Comparison of ENCODE assay signal across 18 cellular contexts in genomic region chr22:48276933-48277867, GRCh38.
DNase-seq lines count a peak whose midpoint lies in the region; ATAC-seq and TF ChIP-seq lines count a peak whose summit lies in the region.
"Had no signal": no experiment of that assay in that cellular context is flagged by ENCODE, and none has a peak within 500 bp of the region (broad histone marks: within the 10 kb centered on the region; RNA-seq: fewer than 3 reads in every experiment).

No MANE protein-coding gene starts in this region.

- TF ChIP-seq CTCF in Peyer's patch (IDR thresholded peaks at IDR 0.05) (no peak), vagina (IDR thresholded peaks at IDR 0.05) (no peak), testis (IDR thresholded peaks at IDR 0.05) (no peak)

- no peak for ATAC-seq in HG03342 (IDR thresholded peaks at IDR 0.05; ENCODE audit: unreplicated experiment)
- ATAC-seq: gastrocnemius medialis, psoas muscle had no signal

- intact Hi-C loops in vagina (cut with DNase I) (no loop called here), testis (cut with DNase I; ENCODE audit: low total_unique reads) (no loop called here)

- no peaks in the 10 kb centered on the region for H3K36me3 ChIP-seq in Peyer's patch
- H3K36me3 ChIP-seq in mucosa of rectum (ENCODE audit: control insufficient read depth in 2 of 2, insufficient read depth in 2 of 2, low read length in 2 of 2): no peaks in the 10 kb centered on the region
- H3K36me3 ChIP-seq in vagina: no peaks in the 10 kb centered on the region
- no peaks in the 10 kb centered on the region for H3K36me3 ChIP-seq in testis (ENCODE audit: low read depth, missing control alignments)
- H3K36me3 ChIP-seq: esophagus squamous epithelium, gastrocnemius medialis had no signal

- H3K4me3 ChIP-seq in Peyer's patch: no peak overlapping the region
- H3K4me3 ChIP-seq in mucosa of rectum (ENCODE audit: low read length in 2 of 2): no peak overlapping the region
- peak overlapping the region in 1 of 2 donors; percentile 13 for H3K4me3 ChIP-seq in vagina
- H3K4me3 ChIP-seq in testis: no peak overlapping the region
- H3K4me3 ChIP-seq: esophagus squamous epithelium, gastrocnemius medialis, psoas muscle, smooth muscle cell had no signal

- H3K9me3 ChIP-seq in Peyer's patch (no peaks in the 10 kb centered on the region), mucosa of rectum (ENCODE audit: control insufficient read depth in 2 of 2, low read length in 2 of 2) (peaks cover 0 to 5% of the 10 kb centered on the region in 2 donors), vagina (no peaks in the 10 kb centered on the region), testis (no peaks in the 10 kb centered on the region)
- H3K9me3 ChIP-seq: esophagus squamous epithelium, gastrocnemius medialis, psoas muscle had no signal

- H3K27me3 ChIP-seq in Peyer's patch: no peaks in the 10 kb centered on the region
- peaks cover 2 to 3% of the 10 kb centered on the region in 2 donors for H3K27me3 ChIP-seq in mucosa of rectum (ENCODE audit: control insufficient read depth in 2 of 2, insufficient read depth in 2 of 2, low read length in 2 of 2)
- H3K27me3 ChIP-seq in vagina: no peaks in the 10 kb centered on the region
- H3K27me3 ChIP-seq in testis: no peaks in the 10 kb centered on the region

- H3K4me1 ChIP-seq in Peyer's patch (peaks cover 0 to 18% (median 0%) of the 10 kb centered on the region in 4 donors), mucosa of rectum (ENCODE audit: control insufficient read depth in 2 of 2, insufficient read depth in 2 of 2, low read length in 2 of 2) (peaks cover 17 to 34% of the 10 kb centered on the region in 2 donors), vagina (peaks cover 28% of the 10 kb centered on the region), testis (no peaks in the 10 kb centered on the region)
- H3K4me1 ChIP-seq: esophagus squamous epithelium, gastrocnemius medialis, psoas muscle had no signal

- DNase-seq in Peyer's patch (peak in 2 of 3 donors; percentile 53 to 64), globus pallidus (ENCODE audit: low spot score) (peak; percentile 10), vagina (ENCODE audit: extremely low spot score in 2 of 2) (no peak), NCI-H2196 (lab: John Stamatoyannopoulos, UW; ENCODE audit: unreplicated experiment) (no peak), testis (no peak)
- DNase-seq: activated CD4-positive, alpha-beta T cell treated with anti-CD3 and anti-CD28 coated beads, Interleukin-2, amount 50 U/mL, for 48 hours; esophagus squamous epithelium; gastrocnemius medialis; H9; IMR-90; NCI-H1092 treated with DMSO at 0.1 percent for 48 hours; NCI-H2081; psoas muscle; stimulated activated CD4-positive, alpha-beta T cell treated with anti-CD3 and anti-CD28 coated beads, Interleukin-2, amount 100 ng/mL, for 24 hours; T-helper 9 cell had no signal

- 79 to 87% methylated on average over 10 to 20 of the region's 20 CpGs for WGBS in testis, 2 donors

- peak overlapping the region in 1 of 2 donors; percentile 30 for H3K9ac ChIP-seq in mucosa of rectum (ENCODE audit: low read depth in 1 of 2, low read length in 2 of 2)

- H3K27ac ChIP-seq in Peyer's patch (peak overlapping the region in 2 of 4 donors; percentile 6 to 61), mucosa of rectum (ENCODE audit: low read depth in 2 of 2, low read length in 2 of 2) (peak overlapping the region; percentile 70 to 79), vagina (peak overlapping the region; percentile 21), testis (no peak overlapping the region)
- H3K27ac ChIP-seq: esophagus squamous epithelium, gastrocnemius medialis, psoas muscle had no signal

- TF ChIP-seq POLR2A in Peyer's patch (IDR thresholded peaks at IDR 0.05) (no peak), vagina (IDR thresholded peaks at IDR 0.05) (no peak), testis (IDR thresholded peaks at IDR 0.05) (no peak)

Comparison
In these comparisons a context has a peak if more than half of its experiments do, and no peak if none do; other contexts are left out.
1. DNase-seq: peak in Peyer's patch (2 of 3) and globus pallidus (single experiment); none in vagina (0 of 2), NCI-H2196 (single experiment) and testis (single experiment).
2. H3K27ac ChIP-seq: peak in mucosa of rectum (2 of 2) and vagina (single experiment); none in testis (0 of 2).